Comparison of ENCODE assay signal across 9 cellular contexts in genomic region chr22:21939392-21940319, GRCh38. TPM values are rescaled to one million over a fixed set of nuclear protein-coding genes. Genes with fewer than 3 reads are reported as not detected.
DNase-seq lines count a peak whose midpoint lies in the region; ATAC-seq and TF ChIP-seq lines count a peak whose summit lies in the region.
"Had no signal": no experiment of that assay in that cellular context is flagged by ENCODE, and none has a peak within 500 bp of the region (broad histone marks: within the 10 kb centered on the region; RNA-seq: fewer than 3 reads in every experiment).

No MANE protein-coding gene starts in this region.

- H3K9me3 Mint-ChIP-seq in WTC11 = no peaks in the 10 kb centered on the region
- no peaks in the 10 kb centered on the region for H3K9me3 Mint-ChIP-seq in immature natural killer cell
- no peaks in the 10 kb centered on the region for H3K9me3 Mint-ChIP-seq in stimulated activated memory B cell treated with anti-CD40 and anti-IgM and Interleukin-4, amounts not matched to agents 10 μg/mL and 1 μg/mL and 100 μg/mL, for 72 hours

- no peak overlapping the region for H2BK120ac ChIP-seq in IMR-90 (ENCODE audit: low read depth, low read length)

- no peak overlapping the region; the same call in 1 of the 2 replicates for H3K27ac ChIP-seq in IMR-90 (ENCODE audit: insufficient read depth, low read length)

- H3K79me1 ChIP-seq in IMR-90 (ENCODE audit: low read depth in 1 of 2, low read length in 2 of 2) = peaks cover 23 to 77% of the 10 kb centered on the region in 2 experiments

- no peak overlapping the region for H3K18ac ChIP-seq in IMR-90 (ENCODE audit: low read depth, low read length)

- no peak overlapping the region for H4K5ac ChIP-seq in IMR-90 (ENCODE audit: low read depth, low read length)

- H3K14ac ChIP-seq in IMR-90 (replicated peaks; ENCODE audit: low read depth, low read length) = no peak overlapping the region

- CTCF ChIA-PET in IMR-90 (lab: Yijun Ruan, JAX) = interaction anchor here (1.3 to 1.8 kb wide), 2 partner anchors 9 to 226 kb away, joined by 3 to 5 read pairs; no protein-coding TSS in a partner anchor
- CTCF ChIA-PET in WTC11 (lab: Charles Lee) = interaction anchor here (0.7 to 4.5 kb wide), 19 partner anchors 11 to 296 kb away, joined by 3 to 121 read pairs (median 6); partner anchors contain the start of gene PPM1F

- no peak overlapping the region for H2BK20ac ChIP-seq in IMR-90 (ENCODE audit: low read depth, low read length)

- ATAC-seq in IMR-90 (ENCODE audit: low read depth) (no peak), WTC11 (no peak), HG03378 (IDR thresholded peaks at IDR 0.05; ENCODE audit: unreplicated experiment) (no peak)
- ATAC-seq in stimulated activated memory B cell treated with anti-CD40 and anti-IgM and Interleukin-4, amounts not matched to agents 10 μg/mL and 1 μg/mL and 100 μg/mL, for 72 hours = no peak

- TF ChIP-seq CTCF in IMR-90 (conservative IDR thresholded peaks at IDR 0.05; ENCODE audit: low read depth, low read length) (no peak), WTC11 (IDR thresholded peaks at IDR 0.05) (no peak)

- peak overlapping the region; percentile 7 for H4K91ac ChIP-seq in IMR-90 (ENCODE audit: insufficient read depth, low read depth, low read length)

- H3K56ac ChIP-seq in IMR-90 (ENCODE audit: extremely low read depth, insufficient read depth, low read length) = no peak overlapping the region

- H3K27ac Mint-ChIP-seq in WTC11 (no peak overlapping the region; the same call in 1 of the 2 replicates), immature natural killer cell (peak overlapping the region in 5 of 6 donors; percentile 61 to 93 (median 89))
- H3K27ac Mint-ChIP-seq in stimulated activated memory B cell treated with anti-CD40 and anti-IgM and Interleukin-4, amounts not matched to agents 10 μg/mL and 1 μg/mL and 100 μg/mL, for 72 hours = peak overlapping the region; percentile 85

- peaks cover 9% of the 10 kb centered on the region; the same call in 1 of the 2 replicates for H3K36me3 Mint-ChIP-seq in WTC11
- peaks cover 0 to 7% (median 6%) of the 10 kb centered on the region in 3 donors for H3K36me3 Mint-ChIP-seq in immature natural killer cell
- H3K36me3 Mint-ChIP-seq in stimulated activated memory B cell treated with anti-CD40 and anti-IgM and Interleukin-4, amounts not matched to agents 10 μg/mL and 1 μg/mL and 100 μg/mL, for 72 hours = peaks cover 11% of the 10 kb centered on the region

- H3K27me3 ChIP-seq in IMR-90 (ENCODE audit: control insufficient read depth, insufficient read depth, low read length) = no peaks in the 10 kb centered on the region

- no peaks in the 10 kb centered on the region for H3K9me3 ChIP-seq in IMR-90 (ENCODE audit: control insufficient read depth, insufficient read depth, low read length)

- H2AK9ac ChIP-seq in IMR-90 (replicated peaks; ENCODE audit: low read depth, low read length, poor library complexity) = peak overlapping the region; percentile 86

- dilution Hi-C loops in IMR-90 (cut with HindIII; ENCODE audit: low sequenced_read_pairs, unreplicated experiment) = no loop called here

- peak overlapping the region; percentile 38; the same call in 1 of the 2 replicates for H3K4ac ChIP-seq in IMR-90 (ENCODE audit: low read depth, low read length)

- no peaks in the 10 kb centered on the region for H3K27me3 Mint-ChIP-seq in WTC11 (ENCODE audit: low read depth)
- H3K27me3 Mint-ChIP-seq in immature natural killer cell (ENCODE audit: low read depth in 3 of 3) = peaks cover 4% of the 10 kb centered on the region in 3 donors
- H3K27me3 Mint-ChIP-seq in stimulated activated memory B cell treated with anti-CD40 and anti-IgM and Interleukin-4, amounts not matched to agents 10 μg/mL and 1 μg/mL and 100 μg/mL, for 72 hours = no peaks in the 10 kb centered on the region

- H3K4me3 ChIP-seq in IMR-90 (ENCODE audit: insufficient read depth, low read depth, low read length) = no peak overlapping the region

- TF ChIP-seq RAD21 in IMR-90 (IDR thresholded peaks at IDR 0.05; ENCODE audit: low read length) = no peak

- peaks cover 20% of the 10 kb centered on the region for H3K36me3 ChIP-seq in IMR-90 (ENCODE audit: control insufficient read depth, insufficient read depth, low read length)

- DNase-seq in IMR-90 = no peak
- no peak for DNase-seq in WTC11 (ENCODE audit: low spot score)
- DNase-seq in immature natural killer cell = no peak
- DNase-seq in NCI-H2081 (lab: John Stamatoyannopoulos, UW) = no peak
- DNase-seq in A172 (ENCODE audit: low spot score) = no peak
- no peak for DNase-seq in stimulated activated CD4-positive, alpha-beta T cell treated with anti-CD3 and anti-CD28 coated beads, Interleukin-2, amount 100 ng/mL, for 48 hours
- DNase-seq: NCI-H748 treated with DMSO at 0.1 percent for 48 hours had no signal

- no peak overlapping the region for H2BK15ac ChIP-seq in IMR-90 (ENCODE audit: low read depth, low read length)

- no peak overlapping the region; a peak in 1 of 4 replicates for H4K8ac ChIP-seq in IMR-90 (ENCODE audit: low read depth in 2 of 2, low read length in 2 of 2)

- peak overlapping the region; percentile 30 for H3K4me3 Mint-ChIP-seq in WTC11
- peak overlapping the region; percentile 25 to 64 (median 60) for H3K4me3 Mint-ChIP-seq in immature natural killer cell
- H3K4me3 Mint-ChIP-seq in stimulated activated memory B cell treated with anti-CD40 and anti-IgM and Interleukin-4, amounts not matched to agents 10 μg/mL and 1 μg/mL and 100 μg/mL, for 72 hours = peak overlapping the region; percentile 33

- POLR2A ChIA-PET in IMR-90 (lab: Charles Lee; ENCODE audit: unreplicated experiment) (no interaction called here), WTC11 (lab: Charles Lee) (no interaction called here)

- 90% methylated on average over 4 of the region's 16 CpGs; no CpG with 5 or more reads in 1 of the 2 experiments for WGBS in IMR-90 (ENCODE audit: extremely low coverage in 2 of 2, insufficient read length in 1 of 2), 2 experiments

- H3K23ac ChIP-seq in IMR-90 (ENCODE audit: low read depth, low read length) = no peak overlapping the region

- H3K4me1 ChIP-seq in IMR-90 (ENCODE audit: control insufficient read depth, insufficient read depth, low read length) = peaks cover 29% of the 10 kb centered on the region

- no peak overlapping the region for H3K4me2 ChIP-seq in IMR-90 (ENCODE audit: low read depth, low read length)

- H3K4me1 Mint-ChIP-seq in WTC11 (peaks cover 8% of the 10 kb centered on the region), immature natural killer cell (peaks cover 31 to 33% of the 10 kb centered on the region in 2 donors)
- peaks cover 53% of the 10 kb centered on the region for H3K4me1 Mint-ChIP-seq in stimulated activated memory B cell treated with anti-CD40 and anti-IgM and Interleukin-4, amounts not matched to agents 10 μg/mL and 1 μg/mL and 100 μg/mL, for 72 hours

- intact Hi-C loops in IMR-90 (cut with micrococcal nuclease) = loop anchor here (5.0 kb wide), 2 partner anchors 72 to 272 kb away; partner anchors contain the start of genes MAPK1 and PPIL2

- H2AFZ ChIP-seq in IMR-90 (replicated peaks; ENCODE audit: low read length, poor library complexity) = no peak overlapping the region

- peaks cover 24% of the 10 kb centered on the region for H3K9me1 ChIP-seq in IMR-90 (ENCODE audit: insufficient read depth, low read length)

- BruUV-seq in IMR-90 (replicated peaks; lab: Mats Ljungman, UMichigan) = no TSS peak

- peak overlapping the region; percentile 77 for H2AK5ac ChIP-seq in IMR-90 (ENCODE audit: low read depth, low read length)

- no peak for TF ChIP-seq POLR2A in IMR-90 (IDR thresholded peaks at IDR 0.05; ENCODE audit: low read depth, low read length)

- in situ Hi-C loops in IMR-90 (cut with MboI; ENCODE audit: low sequenced_read_pairs) = loop anchor here (5.0 kb wide), 1 partner anchor 227 kb away; no protein-coding TSS in a partner anchor

- H4K20me1 ChIP-seq in IMR-90 (ENCODE audit: insufficient read depth, low read length) = peaks cover 10% of the 10 kb centered on the region; the same call in 1 of the 2 replicates

- H3K9ac ChIP-seq in IMR-90 (ENCODE audit: low read depth, low read length) = no peak overlapping the region

- peak overlapping the region; percentile 95 for H2BK5ac ChIP-seq in IMR-90 (ENCODE audit: low read depth, low read length, poor library complexity, severe bottlenecking)

TF ChIP-seq in IMR-90, 13 proteins besides CTCF, POLR2A, EP300 and RAD21 (continues in another document):
- TF ChIP-seq BHLHE40 (IDR thresholded peaks at IDR 0.05; ENCODE audit: low read depth, low read length) = no peak
- TF ChIP-seq CEBPB (IDR thresholded peaks at IDR 0.05; ENCODE audit: low read depth, low read length) = no peak
- TF ChIP-seq MAZ (IDR thresholded peaks at IDR 0.05; ENCODE audit: borderline replicate concordance, low read depth, low read length) = no peak
- TF ChIP-seq RCOR1 (IDR thresholded peaks at IDR 0.05; ENCODE audit: insufficient replicate concordance, low read length) = no peak
- TF ChIP-seq MAFK (IDR thresholded peaks at IDR 0.05; ENCODE audit: low read depth, low read length) = no peak

TF ChIP-seq in WTC11, 78 proteins besides CTCF, POLR2A, EP300 and RAD21 (continues in another document):
- TF ChIP-seq USF1 (CRISPR knock-in tag; IDR thresholded peaks at IDR 0.05) = no peak

RNA-seq across cellular contexts. Expression of gene PPM1F, which starts 13.0 kb away (rescaled TPM):
- total RNA-seq in IMR-90 (2012; rRNA removed) (20.8 and 25.0 TPM in 2 replicates), WTC11 (2021) (23.9 to 30.6 TPM (median 28.6 TPM) in 3 replicates)
- polyA plus RNA-seq in IMR-90 (2012; rRNA removed) (30.3 and 34.0 TPM in 2 replicates), immature natural killer cell (10 to 100 TPM in 1 of 3 donors, 1 to 10 TPM in 2; 5.5 to 13.6 (median 8.0) TPM)
- 23.8 and 28.1 TPM in 2 replicates for polyA plus RNA-seq in IMR-90 (2012; cell fraction: cytosol; rRNA removed)
- 59.4 and 83.4 TPM in 2 replicates for polyA plus RNA-seq in IMR-90 (2012; cell fraction: nucleus; rRNA removed; ENCODE audit: low replicate concordance)
- 37.6 and 43.3 TPM in 2 replicates for total RNA-seq in A172 (2014; rRNA removed; shearing (Covaris generic))

RNA-seq across cellular contexts. Expression of gene TOP3B, which starts 42.9 kb away (rescaled TPM):
- total RNA-seq in IMR-90 (2012; rRNA removed) (19.7 and 23.5 TPM in 2 replicates), WTC11 (2021) (52.5 to 68.6 TPM (median 52.7 TPM) in 3 replicates)
- polyA plus RNA-seq in IMR-90 (2012; rRNA removed) (21.8 and 23.0 TPM in 2 replicates), immature natural killer cell (10 to 100 TPM in 1 of 3 donors, 1 to 10 TPM in 2; 8.4 to 17.2 (median 9.7) TPM)
- polyA plus RNA-seq in IMR-90 (2012; cell fraction: cytosol; rRNA removed) = 7.9 and 10.6 TPM in 2 replicates
- polyA plus RNA-seq in IMR-90 (2012; cell fraction: nucleus; rRNA removed; ENCODE audit: low replicate concordance) = 57.4 and 109 TPM in 2 replicates
- total RNA-seq in A172 (2014; rRNA removed; shearing (Covaris generic)) = 18.8 and 20.5 TPM in 2 replicates
